Comparison of ENCODE assay signal across 1 cellular context in genomic region chr20:5128886-5129285, GRCh38.
TF ChIP-seq lines count a peak whose summit lies in the region.

No MANE protein-coding gene starts in this region.

TF ChIP-seq in GM23338, 12 proteins besides CTCF, POLR2A, EP300 and RAD21 (continued from another document):
- TF ChIP-seq REST (IDR thresholded peaks at IDR 0.05; ENCODE audit: unreplicated experiment) (no peak), STAT1 (IDR thresholded peaks at IDR 0.05; ENCODE audit: unreplicated experiment) (no peak), POLR2AphosphoS5 (IDR thresholded peaks at IDR 0.05; ENCODE audit: low read depth) (no peak), EZH2phosphoT487 (IDR thresholded peaks at IDR 0.05; ENCODE audit: unreplicated experiment) (no peak), JUNB (IDR thresholded peaks at IDR 0.05; ENCODE audit: unreplicated experiment) (no peak), ETS1 (IDR thresholded peaks at IDR 0.05) (no peak), EZH2 (IDR thresholded peaks at IDR 0.05; ENCODE audit: low read depth, unreplicated experiment) (no peak), CREB1 (CRISPR knock-in tag; IDR thresholded peaks at IDR 0.05; ENCODE audit: low read depth) (no peak), ZNF331 (CRISPR knock-in tag; IDR thresholded peaks at IDR 0.05; ENCODE audit: low read depth) (no peak)
